ENCODE assay signal across 9 cellular contexts in genomic region chr19:1507763-1508506, GRCh38. TPM values are rescaled to one million over a fixed set of nuclear protein-coding genes. Genes with fewer than 3 reads are reported as not detected.
DNase-seq lines count a peak whose midpoint lies in the region; ATAC-seq and TF ChIP-seq lines count a peak whose summit lies in the region.
"Had no signal": no experiment of that assay in that cellular context is flagged by ENCODE, and none has a peak within 500 bp of the region (broad histone marks: within the 10 kb centered on the region; RNA-seq: fewer than 3 reads in every experiment).

No MANE protein-coding gene starts in this region.

- H3K4me1 ChIP-seq in OCI-LY7 (ENCODE audit: insufficient read depth, low read length, poor library complexity, severe bottlenecking) (peaks cover 4% of the 10 kb centered on the region), mesodermal cell (ENCODE audit: control insufficient read depth, insufficient read depth, low read length, poor library complexity, severe bottlenecking) (peaks cover 8% of the 10 kb centered on the region)

- peak overlapping the region; percentile 50 for H3K4me3 Mint-ChIP-seq in Calu3 (ENCODE audit: low read depth, unreplicated experiment)

- POLR2A ChIA-PET in OCI-LY7 (lab: Charles Lee): interaction anchor here (0.5 to 0.6 kb wide), 2 partner anchors 114 to 162 kb away, joined by 3 to 4 read pairs; no protein-coding TSS in a partner anchor

- BruUV-seq in Calu3 (replicated peaks; lab: Mats Ljungman, UMichigan): no TSS peak
- BruUV-seq in OCI-LY7 (replicated peaks; lab: Mats Ljungman, UMichigan): no TSS peak

- H3K27ac ChIP-seq in OCI-LY7 (ENCODE audit: low read depth, low read length, poor library complexity, severe bottlenecking): peak overlapping the region; percentile 67
- peak overlapping the region; percentile 87 for H3K27ac ChIP-seq in mesodermal cell (ENCODE audit: low read depth, low read length, severe bottlenecking)

- WGBS in mesodermal cell (ENCODE audit: insufficient coverage in 2 of 2), 2 experiments: 2 to 3% methylated on average over 34 to 38 of the region's 46 CpGs

- H3K27me3 Mint-ChIP-seq in Calu3 (ENCODE audit: unreplicated experiment): peaks cover 7% of the 10 kb centered on the region

- H3K4me3 ChIP-seq in OCI-LY7 (ENCODE audit: low read depth, low read length, poor library complexity, severe bottlenecking) (peak overlapping the region; percentile 68), mesodermal cell (ENCODE audit: extremely low read depth, insufficient read depth, low read length, poor library complexity, severe bottlenecking) (peak overlapping the region; percentile 37)

- no peak for ATAC-seq in HG03045 (IDR thresholded peaks at IDR 0.05; ENCODE audit: unreplicated experiment)

- H3K9me2 ChIP-seq in OCI-LY7 (ENCODE audit: insufficient read depth, low read length): no peaks in the 10 kb centered on the region

- intact Hi-C loops in Calu3 (cut with micrococcal nuclease; ENCODE audit: unreplicated experiment): no loop called here
- intact Hi-C loops in OCI-LY7 (cut with micrococcal nuclease; ENCODE audit: unreplicated experiment): no loop called here

- H3K9me3 ChIP-seq in OCI-LY7 (ENCODE audit: low read length) (no peaks in the 10 kb centered on the region), mesodermal cell (ENCODE audit: control insufficient read depth, low read length) (no peaks in the 10 kb centered on the region)

- peak overlapping the region; percentile 81 for H3K4me2 ChIP-seq in OCI-LY7 (ENCODE audit: low read length)

- peaks cover 17% of the 10 kb centered on the region for H3K36me3 Mint-ChIP-seq in Calu3 (ENCODE audit: insufficient read depth, unreplicated experiment)

- no peaks in the 10 kb centered on the region for H3K79me2 ChIP-seq in OCI-LY7 (ENCODE audit: insufficient read depth, low read depth, low read length)

- H3K4me1 Mint-ChIP-seq in Calu3 (ENCODE audit: low read depth, unreplicated experiment): no peaks in the 10 kb centered on the region

- peak; percentile 68 for DNase-seq in Calu3
- peak; percentile 100 for DNase-seq in HuH-7 (ENCODE audit: low spot score)
- DNase-seq in OCI-LY7 (ENCODE audit: low spot score): peak; percentile 97
- DNase-seq in activated T-cell treated with anti-CD3 and anti-CD28 coated beads for 4 hours: peak; percentile 88
- DNase-seq in epidermal melanocyte (ENCODE audit: insufficient read length, low spot score): peak; percentile 100
- peak; percentile 72 for DNase-seq in stimulated activated CD8-positive, alpha-beta memory T cell treated with anti-CD3 and anti-CD28 coated beads, Interleukin-12 subunit alpha, Interleukin-12 subunit beta, amount 100 ng/mL, for 24 hours (ENCODE audit: extremely low read depth)

- H3K36me3 ChIP-seq in OCI-LY7 (ENCODE audit: insufficient read depth, low read length): no peaks in the 10 kb centered on the region
- no peaks in the 10 kb centered on the region for H3K36me3 ChIP-seq in mesodermal cell (ENCODE audit: control insufficient read depth, insufficient read depth, low read length)

- H4K20me1 ChIP-seq in OCI-LY7 (ENCODE audit: insufficient read depth, low read length): no peaks in the 10 kb centered on the region

- TF ChIP-seq CTCF in Calu3 (IDR thresholded peaks at IDR 0.05; ENCODE audit: unreplicated experiment) (no peak), OCI-LY7 (conservative IDR thresholded peaks at IDR 0.05; ENCODE audit: low read length) (no peak)

- no peaks in the 10 kb centered on the region for H3K9me3 Mint-ChIP-seq in Calu3 (ENCODE audit: low read depth, unreplicated experiment)

- CTCF ChIA-PET in Calu3 (lab: Charles Lee) (no interaction called here), OCI-LY7 (lab: Charles Lee; ENCODE audit: unreplicated experiment) (no interaction called here)

- peak overlapping the region; percentile 86 for H2AFZ ChIP-seq in OCI-LY7 (ENCODE audit: low read length)

- peak overlapping the region; percentile 61 for H3K27ac Mint-ChIP-seq in Calu3 (ENCODE audit: unreplicated experiment)

RNA-seq across cellular contexts. Expression of gene ADAMTSL5, which starts 4.9 kb away (rescaled TPM):
- 9.5 and 9.6 TPM in 2 replicates for total RNA-seq in Calu3 (2022)
- not detected in 2 replicates for total RNA-seq in OCI-LY7 (2014; rRNA removed; shearing (Covaris generic))
- total RNA-seq in OCI-LY7 (2022): 0.34 TPM in 1 of 2 replicates, not detected in the other
- polyA plus RNA-seq in mesodermal cell (2013, experiment 1 of 2): 2.0 TPM
- 3.1 TPM for polyA plus RNA-seq in mesodermal cell (2013, experiment 2 of 2)

RNA-seq across cellular contexts. Expression of gene PLK5, which starts 15.9 kb away (rescaled TPM):
- total RNA-seq in Calu3 (2022): not detected in 2 replicates
- 0.31 TPM in 1 of 2 replicates, not detected in the other for total RNA-seq in OCI-LY7 (2014; rRNA removed; shearing (Covaris generic))
- total RNA-seq in OCI-LY7 (2022): 0.17 and 0.26 TPM in 2 replicates
- polyA plus RNA-seq in mesodermal cell (2013, experiment 1 of 2): not detected
- not detected for polyA plus RNA-seq in mesodermal cell (2013, experiment 2 of 2)
- total RNA-seq: T-helper 1 cell treated with Interleukin-12 subunit alpha and Interleukin-12 subunit beta and Interleukin-4 antibody, amounts not matched to agents 30 ng/mL and 1 ng/mL, for 36 hours had no signal

RNA-seq across cellular contexts. Expression of gene REEP6, which starts 17.0 kb away (rescaled TPM):
- total RNA-seq in Calu3 (2022) (13.9 and 16.2 TPM in 2 replicates), OCI-LY7 (2022) (3.1 and 3.6 TPM in 2 replicates)
- total RNA-seq in OCI-LY7 (2014; rRNA removed; shearing (Covaris generic)): 0.46 and 1.3 TPM in 2 replicates
- 3.9 TPM for polyA plus RNA-seq in mesodermal cell (2013, experiment 1 of 2)
- polyA plus RNA-seq in mesodermal cell (2013, experiment 2 of 2): 3.0 TPM

RNA-seq across cellular contexts. Expression of gene PCSK4, which starts 17.8 kb away (rescaled TPM):
- 4.5 and 5.5 TPM in 2 replicates for total RNA-seq in Calu3 (2022)
- total RNA-seq in OCI-LY7 (2014; rRNA removed; shearing (Covaris generic)): 1.9 and 8.3 TPM in 2 replicates
- 13.0 and 15.7 TPM in 2 replicates for total RNA-seq in OCI-LY7 (2022)
- polyA plus RNA-seq in mesodermal cell (2013, experiment 1 of 2): 10.1 TPM
- 10.3 TPM for polyA plus RNA-seq in mesodermal cell (2013, experiment 2 of 2)

RNA-seq across cellular contexts. Expression of gene C19orf25, which starts 28.9 kb away (rescaled TPM):
- total RNA-seq in Calu3 (2022) (33.7 and 33.8 TPM in 2 replicates), OCI-LY7 (2022) (54.6 and 58.6 TPM in 2 replicates)
- total RNA-seq in OCI-LY7 (2014; rRNA removed; shearing (Covaris generic)): 27.1 and 45.6 TPM in 2 replicates
- polyA plus RNA-seq in mesodermal cell (2013, experiment 1 of 2): 27.0 TPM
- polyA plus RNA-seq in mesodermal cell (2013, experiment 2 of 2): 19.3 TPM
